ENCODE assay signal across 17 cellular contexts in genomic region chr12:77808534-77808933, GRCh38. TPM values are rescaled to one million over a fixed set of nuclear protein-coding genes. Genes with fewer than 3 reads are reported as not detected.
DNase-seq lines count a peak whose midpoint lies in the region; ATAC-seq and TF ChIP-seq lines count a peak whose summit lies in the region.
"Had no signal": no experiment of that assay in that cellular context is flagged by ENCODE, and none has a peak within 500 bp of the region (broad histone marks: within the 10 kb centered on the region; RNA-seq: fewer than 3 reads in every experiment).

No MANE protein-coding gene starts in this region.

- H3K27me3 Mint-ChIP-seq in GM23338 (ENCODE audit: insufficient read depth, low read depth, poor library complexity), result peaks cover 5% of the 10 kb centered on the region
- no peaks in the 10 kb centered on the region for H3K27me3 Mint-ChIP-seq in endodermal cell (ENCODE audit: insufficient read depth)
- H3K27me3 Mint-ChIP-seq in nephron progenitor cell (ENCODE audit: low read depth, poor library complexity), result peaks cover 7% of the 10 kb centered on the region
- no peaks in the 10 kb centered on the region; the same call in 1 of the 2 replicates for H3K27me3 Mint-ChIP-seq in HFFc6 (ENCODE audit: insufficient read depth)
- H3K27me3 Mint-ChIP-seq: CD4-positive, alpha-beta memory T cell had no signal

- DNase-seq in GM23338 (ENCODE audit: low spot score) (peak; percentile 10), endodermal cell (peak; percentile 65), nephron progenitor cell (no peak), HFFc6 (no peak), A673 (ENCODE audit: low spot score) (no peak)
- no peak for DNase-seq in activated T-cell treated with anti-CD3 and anti-CD28 coated beads, Interleukin-2, amount 50 U/mL, for 1 hour
- DNase-seq: 8988T; C1 segment of cervical spinal cord; CD4-positive, alpha-beta memory T cell; DMS 273 treated with DMSO at 0.1 percent for 48 hours; DMS79; EL; GF-D8; GOT3; HCEC 1CT had no signal

- H3K4me2 ChIP-seq in GM23338, result no peak overlapping the region
- H3K4me2 ChIP-seq: A549 had no signal

- H3K9me3 Mint-ChIP-seq in GM23338 (peaks cover 15% of the 10 kb centered on the region), endodermal cell (peaks cover 12% of the 10 kb centered on the region), nephron progenitor cell (peaks cover 25% of the 10 kb centered on the region), HFFc6 (no peaks in the 10 kb centered on the region)

- H3K27me3 ChIP-seq in GM23338 (ENCODE audit: insufficient read depth) (no peaks in the 10 kb centered on the region), endodermal cell (ENCODE audit: control insufficient read depth, insufficient read depth, low read length, poor library complexity, severe bottlenecking) (no peaks in the 10 kb centered on the region), A673 (replicated peaks; ENCODE audit: insufficient read depth, low read depth, low read length, poor library complexity) (no peaks in the 10 kb centered on the region)

- H3K9me3 ChIP-seq in endodermal cell (ENCODE audit: control insufficient read depth, low read length), result no peaks in the 10 kb centered on the region
- H3K9me3 ChIP-seq in A673 (ENCODE audit: low read depth, low read length, poor library complexity, severe bottlenecking), result peaks cover 9% of the 10 kb centered on the region

- H3K4me3 Mint-ChIP-seq in GM23338, result no peak overlapping the region
- H3K4me3 Mint-ChIP-seq in endodermal cell, result no peak overlapping the region
- no peak overlapping the region for H3K4me3 Mint-ChIP-seq in nephron progenitor cell
- no peak overlapping the region for H3K4me3 Mint-ChIP-seq in HFFc6
- H3K4me3 Mint-ChIP-seq: CD4-positive, alpha-beta memory T cell had no signal

- intact Hi-C loops in A673 (cut with micrococcal nuclease; ENCODE audit: unreplicated experiment), result no loop called here

- H3K4me1 Mint-ChIP-seq in GM23338, result peaks cover 3% of the 10 kb centered on the region; the same call in 2 of the 3 replicates
- peaks cover 5% of the 10 kb centered on the region for H3K4me1 Mint-ChIP-seq in endodermal cell
- no peaks in the 10 kb centered on the region for H3K4me1 Mint-ChIP-seq in nephron progenitor cell
- no peaks in the 10 kb centered on the region for H3K4me1 Mint-ChIP-seq in HFFc6 (ENCODE audit: low read depth)
- H3K4me1 Mint-ChIP-seq: CD4-positive, alpha-beta memory T cell had no signal

- no peaks in the 10 kb centered on the region for H3K9me2 ChIP-seq in GM23338 (ENCODE audit: insufficient read depth)

- no peak overlapping the region for H2AFZ ChIP-seq in GM23338

- H3K36me3 Mint-ChIP-seq in GM23338 (ENCODE audit: low read depth), result no peaks in the 10 kb centered on the region
- no peaks in the 10 kb centered on the region for H3K36me3 Mint-ChIP-seq in endodermal cell (ENCODE audit: low read depth)
- no peaks in the 10 kb centered on the region for H3K36me3 Mint-ChIP-seq in nephron progenitor cell (ENCODE audit: low read depth)
- H3K36me3 Mint-ChIP-seq in HFFc6 (ENCODE audit: low read depth), result no peaks in the 10 kb centered on the region
- H3K36me3 Mint-ChIP-seq: CD4-positive, alpha-beta memory T cell had no signal

- no peaks in the 10 kb centered on the region for H4K20me1 ChIP-seq in GM23338 (replicated peaks; ENCODE audit: insufficient read depth)

- H3K27ac ChIP-seq in GM23338 (ENCODE audit: low read depth) (no peak overlapping the region), endodermal cell (ENCODE audit: low read depth, low read length) (no peak overlapping the region), A673 (ENCODE audit: low read depth, low read length, poor library complexity, severe bottlenecking) (no peak overlapping the region)
- H3K27ac ChIP-seq: A549 had no signal

- no TSS peak for BruUV-seq in A673 (replicated peaks; lab: Mats Ljungman, UMichigan)

- no peaks in the 10 kb centered on the region for H3K79me2 ChIP-seq in GM23338 (replicated peaks; ENCODE audit: insufficient read depth)

- H3K36me3 ChIP-seq in GM23338 (ENCODE audit: insufficient read depth) (no peaks in the 10 kb centered on the region; the same call in 1 of the 2 replicates), endodermal cell (ENCODE audit: control insufficient read depth, insufficient read depth, low read length) (no peaks in the 10 kb centered on the region), A673 (ENCODE audit: insufficient read depth, low read length, poor library complexity, severe bottlenecking) (no peaks in the 10 kb centered on the region)

- 91 to 94% methylated on average over 4 to 9 of the region's 9 CpGs for WGBS in endodermal cell (ENCODE audit: insufficient coverage in 1 of 2, insufficient read length in 1 of 2), 2 experiments

- CTCF ChIA-PET in A673 (lab: Charles Lee), result no interaction called here

- H3K27ac Mint-ChIP-seq in GM23338 (no peak overlapping the region), endodermal cell (no peak overlapping the region), nephron progenitor cell (peak overlapping the region; percentile 52), HFFc6 (no peak overlapping the region)
- H3K27ac Mint-ChIP-seq: CD4-positive, alpha-beta memory T cell had no signal

- no peak for ATAC-seq in GM23338
- ATAC-seq: A549 had no signal

- POLR2A ChIA-PET in A673 (lab: Charles Lee; ENCODE audit: low non-redundant PET), result no interaction called here

- H3K4me3 ChIP-seq in GM23338, result no peak overlapping the region
- no peak overlapping the region for H3K4me3 ChIP-seq in endodermal cell (ENCODE audit: low read length)
- no peak overlapping the region for H3K4me3 ChIP-seq in A673 (ENCODE audit: low read depth, low read length, poor library complexity, severe bottlenecking)
- H3K4me3 ChIP-seq: A549 had no signal

- H3K9ac ChIP-seq in endodermal cell (ENCODE audit: extremely low read depth, low read length, poor library complexity, severe bottlenecking), result no peak overlapping the region

- H3F3A ChIP-seq in GM23338 (replicated peaks; ENCODE audit: low read depth), result no peaks in the 10 kb centered on the region

- H3K4me1 ChIP-seq in GM23338 (ENCODE audit: insufficient read depth) (no peaks in the 10 kb centered on the region), endodermal cell (ENCODE audit: control insufficient read depth, insufficient read depth, low read length) (no peaks in the 10 kb centered on the region), A673 (ENCODE audit: insufficient read depth, low read length, poor library complexity, severe bottlenecking) (no peaks in the 10 kb centered on the region)
- H3K4me1 ChIP-seq: A549 had no signal

- peak; percentile 17 to 37; a peak in 2 of 4 replicates for TF ChIP-seq CTCF in GM23338 (conservative IDR thresholded peaks at IDR 0.05; ENCODE audit: low read depth in 2 of 2)
- TF ChIP-seq CTCF in endodermal cell (conservative IDR thresholded peaks at IDR 0.05), result peak; percentile 29
- no peak for TF ChIP-seq CTCF in nephron progenitor cell (IDR thresholded peaks at IDR 0.05)
- no peak for TF ChIP-seq CTCF in HFFc6 (IDR thresholded peaks at IDR 0.05)
- no peak for TF ChIP-seq CTCF in A673 (conservative IDR thresholded peaks at IDR 0.05; ENCODE audit: low read depth, low read length)

TF ChIP-seq in GM23338, 12 proteins besides CTCF, POLR2A, EP300 and RAD21:
- no peak for TF ChIP-seq POLR2AphosphoS5 (IDR thresholded peaks at IDR 0.05; ENCODE audit: low read depth)

RNA-seq across cellular contexts. Expression of gene NAV3, which starts 22.2 kb away (rescaled TPM):
- 10.5 and 12.0 TPM in 2 replicates for total RNA-seq in GM23338 (2014; rRNA removed; shearing (Covaris generic))
- 3.2 and 4.0 TPM in 2 replicates for polyA plus RNA-seq in GM23338 (2016; fragmentation: Nextera tagmentation; extraction: Ambion mirVana)
- total RNA-seq in endodermal cell (1 to 10 TPM in 1 of 2 donors, under 1 TPM in 1; 0.20 to 1.9 TPM), A673 (2021) (8.9 and 18.0 TPM in 2 replicates)
- 12.1 TPM for polyA plus RNA-seq in endodermal cell (2013, experiment 1 of 2)
- polyA plus RNA-seq in endodermal cell (2013, experiment 2 of 2), result 14.5 TPM
- total RNA-seq in HFFc6 (2021; fragmentation: NEBNext Ultra II Directional; extraction: Animal tissue kit (Norgen Biotek cat#: 25700)), result 100 to 1,000 TPM in 3 of 6 experiments, 10 to 100 TPM in 3; 86.7 to 142 (median 107) TPM
- total RNA-seq: CD4-positive, alpha-beta memory T cell; G401 had no signal
- polyA plus RNA-seq: CD4-positive, alpha-beta memory T cell had no signal

Comparison
In these comparisons a context has a peak if more than half of its experiments do, and no peak if none do; other contexts are left out.
1. DNase-seq: peak in GM23338 (single experiment) and endodermal cell (single experiment); none in nephron progenitor cell (single experiment), activated T-cell treated with anti-CD3 and anti-CD28 coated beads, Interleukin-2, amount 50 U/mL, for 1 hour (single experiment), HFFc6 (single experiment) and A673 (single experiment).
2. CTCF ChIP-seq: peak in GM23338 (2 of 2) and endodermal cell (single experiment); none in nephron progenitor cell (single experiment), HFFc6 (single experiment) and A673 (single experiment).